In genomic region chr15:41885841-41886240, GRCh38 we compare ENCODE assay signal across 34 cellular contexts.
"Had no signal": no experiment of that assay in that cellular context is flagged by ENCODE, and none has a peak within 500 bp of the region (broad histone marks: within the 10 kb centered on the region; RNA-seq: fewer than 3 reads in every experiment).

No MANE protein-coding gene starts in this region.

- H3K27me3 ChIP-seq: adrenal gland, body of pancreas, brain microvascular endothelial cell, breast epithelium had no signal

- H3K4me3 Mint-ChIP-seq: activated B cell treated with CpG ODN at 0.5 μM for 24 hours; activated CD4-positive, alpha-beta memory T cell treated with anti-CD3 and anti-CD28 coated beads, Interleukin-2, amount 10 ng/mL, durations not matched to agents 7 days and 5 days; activated CD4-positive, alpha-beta T cell treated with anti-CD3 and anti-CD28 coated beads, Interleukin-2, amount 10 ng/mL, durations not matched to agents 24 days and 14 days; activated CD8-positive, alpha-beta memory T cell treated with anti-CD3 and anti-CD28 coated beads, Interleukin-2, amount 10 ng/mL, durations not matched to agents 7 days and 5 days; activated CD8-positive, alpha-beta T cell treated with anti-CD3 and anti-CD28 coated beads, Interleukin-2, amount 10 ng/mL, durations not matched to agents 7 days and 5 days; activated naive CD4-positive, alpha-beta T cell treated with anti-CD3 and anti-CD28 coated beads, Interleukin-2, amount 10 ng/mL, durations not matched to agents 7 days and 5 days; activated naive CD4-positive, alpha-beta T cell treated with anti-CD3 and anti-CD28 coated beads, Interleukin-2, amount 50 U/mL, for 24 hours; activated naive CD8-positive, alpha-beta T cell treated with anti-CD3 and anti-CD28 coated beads for 36 hours; activated T-cell treated with anti-CD3 and anti-CD28 coated beads, Interleukin-2, amount 50 U/mL, for 24 hours; T-helper 1 cell treated with Interleukin-12 subunit alpha and Interleukin-12 subunit beta and Interleukin-4 antibody, amounts not matched to agents 30 μg/mL and 1 μg/mL, for 36 hours; T-helper 2 cell treated with Interferon-gamma antibody and Interleukin-4, amounts not matched to agents 5 μg/mL and 100 μg/mL, for 36 hours had no signal

- DNase-seq: activated B cell treated with CpG ODN at 0.5 μM for 24 hours; activated CD4-positive, alpha-beta memory T cell treated with anti-CD3 and anti-CD28 coated beads, Interleukin-2, amount 10 ng/mL, durations not matched to agents 7 days and 5 days; activated CD4-positive, alpha-beta T cell treated with anti-CD3 and anti-CD28 coated beads for 4 hours; activated CD4-positive, alpha-beta T cell treated with anti-CD3 and anti-CD28 coated beads, Interleukin-2, amount 10 ng/mL, durations not matched to agents 24 days and 14 days; activated CD4-positive, alpha-beta T cell treated with anti-CD3 and anti-CD28 coated beads, Interleukin-2, amount 50 U/mL, for 48 hours; activated CD4-positive, CD25-positive, alpha-beta regulatory T cell treated with anti-CD3 and anti-CD28 coated beads, Interleukin-2, amount 50 U/mL, for 72 hours; activated CD8-positive, alpha-beta memory T cell treated with anti-CD3 and anti-CD28 coated beads for 24 hours; activated CD8-positive, alpha-beta memory T cell treated with anti-CD3 and anti-CD28 coated beads, Interleukin-2, amount 10 ng/mL, durations not matched to agents 7 days and 5 days; activated CD8-positive, alpha-beta memory T cell treated with anti-CD3 and anti-CD28 coated beads, Interleukin-2, amount 50 U/mL, for 48 hours; activated CD8-positive, alpha-beta T cell treated with anti-CD3 and anti-CD28 coated beads, Interleukin-2, amount 10 ng/mL, durations not matched to agents 7 days and 5 days; activated effector memory CD4-positive, alpha-beta T cell treated with Interleukin-2 at 50 U/mL for 16 hours; activated gamma-delta T cell; activated naive CD4-positive, alpha-beta T cell treated with anti-CD3 and anti-CD28 coated beads, Interleukin-2, amount 10 ng/mL, durations not matched to agents 7 days and 5 days; activated naive CD4-positive, alpha-beta T cell treated with Interleukin-2 at 50 U/mL for 16 hours; activated naive CD8-positive, alpha-beta T cell treated with anti-CD3 and anti-CD28 coated beads for 36 hours; activated T-cell treated with anti-CD3 and anti-CD28 coated beads, Interleukin-2, amount 50 U/mL, for 24 hours; activated T-cell treated with anti-CD3 and anti-CD28 coated beads, Interleukin-2, amount 50 U/mL, for 48 hours; adrenal gland; amniotic stem cell; aorta; body of pancreas; brain microvascular endothelial cell; central memory CD4-positive, alpha-beta T cell; T-helper 1 cell; T-helper 2 cell; T-helper 9 cell had no signal

- FAIRE-seq: astrocyte, TTC549 had no signal

- H3K4me1 ChIP-seq: breast epithelium had no signal

- H3K9me3 ChIP-seq: adrenal gland, body of pancreas, breast epithelium had no signal

- H3K27ac Mint-ChIP-seq: activated B cell treated with CpG ODN at 0.5 μM for 24 hours; activated CD4-positive, alpha-beta memory T cell treated with anti-CD3 and anti-CD28 coated beads, Interleukin-2, amount 10 ng/mL, durations not matched to agents 7 days and 5 days; activated CD4-positive, alpha-beta T cell treated with anti-CD3 and anti-CD28 coated beads, Interleukin-2, amount 10 ng/mL, durations not matched to agents 24 days and 14 days; activated CD8-positive, alpha-beta memory T cell treated with anti-CD3 and anti-CD28 coated beads, Interleukin-2, amount 10 ng/mL, durations not matched to agents 7 days and 5 days; activated naive CD4-positive, alpha-beta T cell treated with anti-CD3 and anti-CD28 coated beads, Interleukin-2, amount 10 ng/mL, durations not matched to agents 7 days and 5 days; activated naive CD4-positive, alpha-beta T cell treated with anti-CD3 and anti-CD28 coated beads, Interleukin-2, amount 50 U/mL, for 24 hours; activated naive CD8-positive, alpha-beta T cell treated with anti-CD3 and anti-CD28 coated beads for 36 hours; activated T-cell treated with anti-CD3 and anti-CD28 coated beads, Interleukin-2, amount 50 U/mL, for 24 hours; activated T-helper 2 cell treated with anti-CD3 and anti-CD28 coated beads, Interferon-gamma antibody, Interleukin-2, Interleukin-4, amounts not matched to agents 10 μg/mL and 5 μg/mL and 100 μg/mL, durations not matched to agents 14 hours and 24 hours and 36 hours; T-helper 1 cell treated with Interleukin-12 subunit alpha and Interleukin-12 subunit beta and Interleukin-4 antibody, amounts not matched to agents 30 μg/mL and 1 μg/mL, for 36 hours had no signal

- H3K27ac ChIP-seq: adrenal gland, body of pancreas, brain microvascular endothelial cell, breast epithelium, VCaP had no signal

- H3K36me3 ChIP-seq: adrenal gland, brain microvascular endothelial cell, breast epithelium had no signal

- ATAC-seq: activated CD8-positive, alpha-beta memory T cell treated with anti-CD3 and anti-CD28 coated beads, Interleukin-2, amount 10 ng/mL, durations not matched to agents 7 days and 5 days; activated CD8-positive, alpha-beta T cell treated with anti-CD3 and anti-CD28 coated beads, Interleukin-2, amount 10 ng/mL, durations not matched to agents 7 days and 5 days; body of pancreas had no signal

- H3K9me3 Mint-ChIP-seq: activated B cell treated with CpG ODN at 0.5 μM for 24 hours; activated CD4-positive, alpha-beta memory T cell treated with anti-CD3 and anti-CD28 coated beads, Interleukin-2, amount 10 ng/mL, durations not matched to agents 7 days and 5 days; activated CD4-positive, alpha-beta T cell treated with anti-CD3 and anti-CD28 coated beads, Interleukin-2, amount 10 ng/mL, durations not matched to agents 24 days and 14 days; activated naive CD4-positive, alpha-beta T cell treated with anti-CD3 and anti-CD28 coated beads, Interleukin-2, amount 10 ng/mL, durations not matched to agents 7 days and 5 days; activated naive CD4-positive, alpha-beta T cell treated with anti-CD3 and anti-CD28 coated beads, Interleukin-2, amount 50 U/mL, for 24 hours; activated naive CD8-positive, alpha-beta T cell treated with anti-CD3 and anti-CD28 coated beads for 36 hours; activated T-cell treated with anti-CD3 and anti-CD28 coated beads, Interleukin-2, amount 50 U/mL, for 24 hours; activated T-helper 2 cell treated with anti-CD3 and anti-CD28 coated beads, Interferon-gamma antibody, Interleukin-2, Interleukin-4, amounts not matched to agents 10 μg/mL and 5 μg/mL and 100 μg/mL, durations not matched to agents 14 hours and 24 hours and 36 hours; T-helper 1 cell treated with Interleukin-12 subunit alpha and Interleukin-12 subunit beta and Interleukin-4 antibody, amounts not matched to agents 30 μg/mL and 1 μg/mL, for 36 hours; T-helper 2 cell treated with Interferon-gamma antibody and Interleukin-4, amounts not matched to agents 5 μg/mL and 100 μg/mL, for 36 hours had no signal

- H3K4me3 ChIP-seq: adrenal gland, body of pancreas, breast epithelium had no signal

- H3K36me3 Mint-ChIP-seq: activated naive CD4-positive, alpha-beta T cell treated with anti-CD3 and anti-CD28 coated beads, Interleukin-2, amount 10 ng/mL, durations not matched to agents 7 days and 5 days; activated naive CD4-positive, alpha-beta T cell treated with anti-CD3 and anti-CD28 coated beads, Interleukin-2, amount 50 U/mL, for 24 hours; activated naive CD8-positive, alpha-beta T cell treated with anti-CD3 and anti-CD28 coated beads for 36 hours had no signal
